In the genomic region with DNA sequence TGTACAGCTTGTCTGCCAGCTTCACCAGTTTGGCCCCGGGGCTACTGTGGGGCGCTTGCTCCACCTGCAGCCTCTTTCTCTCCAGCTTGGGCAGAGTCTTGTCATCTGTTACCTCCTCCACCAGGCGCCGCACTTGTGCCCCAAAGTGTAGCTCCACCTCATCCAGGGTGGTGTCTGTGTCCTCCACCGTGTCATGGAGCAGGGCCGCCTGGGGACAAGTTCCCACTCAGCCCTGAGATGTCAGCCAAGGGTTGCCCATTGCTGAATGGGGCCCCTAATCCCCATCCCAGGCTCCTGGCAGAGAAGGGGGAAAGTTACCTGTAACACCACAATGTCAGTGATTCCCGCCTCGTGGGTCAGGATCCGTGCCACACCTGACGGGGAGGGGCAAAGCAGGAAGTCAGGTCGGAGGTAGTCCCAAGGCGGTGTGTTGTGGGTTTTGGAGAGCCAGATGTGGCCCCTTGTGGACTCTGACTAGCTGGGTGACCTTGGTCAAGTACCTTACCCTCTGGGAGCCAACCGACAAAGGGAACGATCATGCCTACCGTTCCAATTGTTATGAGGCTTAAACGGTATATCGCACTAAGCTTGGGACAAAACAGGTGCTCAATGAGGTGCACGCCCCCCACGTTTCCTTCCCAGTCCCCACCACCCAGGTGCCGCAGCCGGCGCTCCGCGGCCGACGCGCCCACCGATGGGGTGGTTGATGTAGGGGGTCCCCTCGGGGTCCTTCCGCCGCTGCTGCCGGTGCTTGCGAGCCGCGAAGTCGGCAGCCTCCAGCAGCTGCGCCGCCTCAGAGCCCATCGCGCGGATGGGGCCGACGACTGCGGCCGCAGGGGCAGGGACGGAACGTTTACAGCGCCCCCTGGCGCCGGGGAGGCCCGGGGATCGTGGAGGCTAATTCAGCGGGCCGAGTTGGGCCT, we compare ENCODE assay signal across 1 cellular context.
A peak's percentile ranks its signal among the peaks of the same experiment; 100 is the strongest.
TF ChIP-seq lines count a peak whose summit lies in the region.

A gene with protein sequence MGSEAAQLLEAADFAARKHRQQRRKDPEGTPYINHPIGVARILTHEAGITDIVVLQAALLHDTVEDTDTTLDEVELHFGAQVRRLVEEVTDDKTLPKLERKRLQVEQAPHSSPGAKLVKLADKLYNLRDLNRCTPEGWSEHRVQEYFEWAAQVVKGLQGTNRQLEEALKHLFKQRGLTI (minus strand): TSS at position 813 of the 923 bp plus-strand sequence. CDS start 9 bp downstream, at position 804.

TF ChIP-seq in HepG2, 621 proteins besides CTCF, POLR2A, EP300 and RAD21 (continued from another document and continues in another):
- peak; percentile 65; the same call in 1 of the 2 replicates for TF ChIP-seq ZNF121 (CRISPR knock-in tag; IDR thresholded peaks at IDR 0.05)
- peak; percentile 91 for TF ChIP-seq FOXC1 (CRISPR knock-in tag; IDR thresholded peaks at IDR 0.05; ENCODE audit: borderline replicate concordance)
- peak; percentile 71 for TF ChIP-seq PHF21A (CRISPR knock-in tag; IDR thresholded peaks at IDR 0.05)
- 0 out of 2 replicates have a peak, but pooled peaks have one; percentile 56 for TF ChIP-seq IRX3 (CRISPR knock-in tag; IDR thresholded peaks at IDR 0.05; ENCODE audit: borderline replicate concordance, low read depth)
- TF ChIP-seq SP1 (IDR thresholded peaks at IDR 0.05): no peak
- TF ChIP-seq SP1 (CRISPR knock-in tag; IDR thresholded peaks at IDR 0.05): peak; percentile 45; the same call in 1 of the 2 replicates
- no peak for TF ChIP-seq NFRKB (IDR thresholded peaks at IDR 0.05)
- TF ChIP-seq ZNF713 (CRISPR knock-in tag; IDR thresholded peaks at IDR 0.05): 0 out of 2 replicates have a peak, but pooled peaks have one; percentile 32
- TF ChIP-seq NKX3-1 (CRISPR knock-in tag; IDR thresholded peaks at IDR 0.05): peak; percentile 70; the same call in 1 of the 2 replicates
- TF ChIP-seq ZNF883 (CRISPR knock-in tag; IDR thresholded peaks at IDR 0.05; ENCODE audit: not compliant biosample characterization): peak; percentile 30
- TF ChIP-seq, protein P1, sequence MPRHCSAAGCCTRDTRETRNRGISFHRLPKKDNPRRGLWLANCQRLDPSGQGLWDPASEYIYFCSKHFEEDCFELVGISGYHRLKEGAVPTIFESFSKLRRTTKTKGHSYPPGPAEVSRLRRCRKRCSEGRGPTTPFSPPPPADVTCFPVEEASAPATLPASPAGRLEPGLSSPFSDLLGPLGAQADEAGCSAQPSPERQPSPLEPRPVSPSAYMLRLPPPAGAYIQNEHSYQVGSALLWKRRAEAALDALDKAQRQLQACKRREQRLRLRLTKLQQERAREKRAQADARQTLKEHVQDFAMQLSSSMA (CRISPR knock-in tag; IDR thresholded peaks at IDR 0.05): no peak
- peak; percentile 89; the same call in 1 of the 2 replicates for TF ChIP-seq ZBTB7B (CRISPR knock-in tag; IDR thresholded peaks at IDR 0.05)
- TF ChIP-seq, protein P2, sequence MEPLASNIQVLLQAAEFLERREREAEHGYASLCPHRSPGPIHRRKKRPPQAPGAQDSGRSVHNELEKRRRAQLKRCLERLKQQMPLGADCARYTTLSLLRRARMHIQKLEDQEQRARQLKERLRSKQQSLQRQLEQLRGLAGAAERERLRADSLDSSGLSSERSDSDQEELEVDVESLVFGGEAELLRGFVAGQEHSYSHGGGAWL (CRISPR knock-in tag; IDR thresholded peaks at IDR 0.05): peak; percentile 83; the same call in 1 of the 2 replicates
- peak in 1 of 2 experiments; percentile 50; a peak in 2 of 4 replicates for TF ChIP-seq KLF16 (CRISPR knock-in tag; IDR thresholded peaks at IDR 0.05)
- TF ChIP-seq ZGPAT (CRISPR knock-in tag; IDR thresholded peaks at IDR 0.05): peak; percentile 84
- TF ChIP-seq, protein P3, sequence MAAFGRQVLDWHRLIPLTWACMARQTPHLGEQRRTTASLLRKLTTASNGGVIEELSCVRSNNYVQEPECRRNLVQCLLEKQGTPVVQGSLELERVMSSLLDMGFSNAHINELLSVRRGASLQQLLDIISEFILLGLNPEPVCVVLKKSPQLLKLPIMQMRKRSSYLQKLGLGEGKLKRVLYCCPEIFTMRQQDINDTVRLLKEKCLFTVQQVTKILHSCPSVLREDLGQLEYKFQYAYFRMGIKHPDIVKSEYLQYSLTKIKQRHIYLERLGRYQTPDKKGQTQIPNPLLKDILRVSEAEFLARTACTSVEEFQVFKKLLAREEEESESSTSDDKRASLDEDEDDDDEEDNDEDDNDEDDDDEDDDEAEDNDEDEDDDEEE (CRISPR knock-in tag; IDR thresholded peaks at IDR 0.05): no peak
- no peak for TF ChIP-seq RCOR2 (CRISPR knock-in tag; IDR thresholded peaks at IDR 0.05)
- TF ChIP-seq NFYB (CRISPR knock-in tag; IDR thresholded peaks at IDR 0.05): peak; percentile 13; the same call in 1 of the 2 replicates
- TF ChIP-seq PRPF4 (IDR thresholded peaks at IDR 0.05; ENCODE audit: low read depth, low read length, poor library complexity, severe bottlenecking): no peak
- TF ChIP-seq KAT7 (CRISPR knock-in tag; IDR thresholded peaks at IDR 0.05; ENCODE audit: borderline replicate concordance): peak; percentile 48; the same call in 1 of the 2 replicates
- TF ChIP-seq, protein P4, sequence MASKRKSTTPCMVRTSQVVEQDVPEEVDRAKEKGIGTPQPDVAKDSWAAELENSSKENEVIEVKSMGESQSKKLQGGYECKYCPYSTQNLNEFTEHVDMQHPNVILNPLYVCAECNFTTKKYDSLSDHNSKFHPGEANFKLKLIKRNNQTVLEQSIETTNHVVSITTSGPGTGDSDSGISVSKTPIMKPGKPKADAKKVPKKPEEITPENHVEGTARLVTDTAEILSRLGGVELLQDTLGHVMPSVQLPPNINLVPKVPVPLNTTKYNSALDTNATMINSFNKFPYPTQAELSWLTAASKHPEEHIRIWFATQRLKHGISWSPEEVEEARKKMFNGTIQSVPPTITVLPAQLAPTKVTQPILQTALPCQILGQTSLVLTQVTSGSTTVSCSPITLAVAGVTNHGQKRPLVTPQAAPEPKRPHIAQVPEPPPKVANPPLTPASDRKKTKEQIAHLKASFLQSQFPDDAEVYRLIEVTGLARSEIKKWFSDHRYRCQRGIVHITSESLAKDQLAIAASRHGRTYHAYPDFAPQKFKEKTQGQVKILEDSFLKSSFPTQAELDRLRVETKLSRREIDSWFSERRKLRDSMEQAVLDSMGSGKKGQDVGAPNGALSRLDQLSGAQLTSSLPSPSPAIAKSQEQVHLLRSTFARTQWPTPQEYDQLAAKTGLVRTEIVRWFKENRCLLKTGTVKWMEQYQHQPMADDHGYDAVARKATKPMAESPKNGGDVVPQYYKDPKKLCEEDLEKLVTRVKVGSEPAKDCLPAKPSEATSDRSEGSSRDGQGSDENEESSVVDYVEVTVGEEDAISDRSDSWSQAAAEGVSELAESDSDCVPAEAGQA (IDR thresholded peaks at IDR 0.05; ENCODE audit: low read depth): no peak
- TF ChIP-seq, protein P4 (CRISPR knock-in tag; IDR thresholded peaks at IDR 0.05; ENCODE audit: borderline replicate concordance): peak; percentile 33; the same call in 1 of the 2 replicates
- no peak; the same call in 1 of the 2 replicates for TF ChIP-seq FOXM1 (CRISPR knock-in tag; IDR thresholded peaks at IDR 0.05)
- TF ChIP-seq SSRP1 (CRISPR knock-in tag; IDR thresholded peaks at IDR 0.05): no peak
- TF ChIP-seq GABPB1 (CRISPR knock-in tag; IDR thresholded peaks at IDR 0.05): peak; percentile 89
- TF ChIP-seq TFDP2 (CRISPR knock-in tag; IDR thresholded peaks at IDR 0.05): peak; percentile 64
- TF ChIP-seq ZNF761 (CRISPR knock-in tag; conservative IDR thresholded peaks at IDR 0.05): no peak
- TF ChIP-seq NR2F2 (IDR thresholded peaks at IDR 0.05; ENCODE audit: borderline replicate concordance, low read depth): no peak; the same call in 1 of the 2 replicates
- peak; percentile 95 for TF ChIP-seq RBFOX2 (IDR thresholded peaks at IDR 0.05; ENCODE audit: low read depth, low read length)
- TF ChIP-seq ZNF646 (CRISPR knock-in tag; IDR thresholded peaks at IDR 0.05): no peak
- peak; percentile 95; the same call in 1 of the 2 replicates for TF ChIP-seq MTF2 (CRISPR knock-in tag; IDR thresholded peaks at IDR 0.05; ENCODE audit: borderline replicate concordance)
- peak; percentile 79; the same call in 1 of the 2 replicates for TF ChIP-seq MAF1 (CRISPR knock-in tag; IDR thresholded peaks at IDR 0.05; ENCODE audit: borderline replicate concordance)
- peak; percentile 83 for TF ChIP-seq TARDBP (CRISPR knock-in tag; IDR thresholded peaks at IDR 0.05)
- TF ChIP-seq, protein P5, sequence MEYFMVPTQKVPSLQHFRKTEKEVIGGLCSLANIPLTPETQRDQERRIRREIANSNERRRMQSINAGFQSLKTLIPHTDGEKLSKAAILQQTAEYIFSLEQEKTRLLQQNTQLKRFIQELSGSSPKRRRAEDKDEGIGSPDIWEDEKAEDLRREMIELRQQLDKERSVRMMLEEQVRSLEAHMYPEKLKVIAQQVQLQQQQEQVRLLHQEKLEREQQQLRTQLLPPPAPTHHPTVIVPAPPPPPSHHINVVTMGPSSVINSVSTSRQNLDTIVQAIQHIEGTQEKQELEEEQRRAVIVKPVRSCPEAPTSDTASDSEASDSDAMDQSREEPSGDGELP (IDR thresholded peaks at IDR 0.05; ENCODE audit: borderline replicate concordance, low read depth): peak; percentile 57; the same call in 1 of the 2 replicates
- no peak for TF ChIP-seq ATRX (CRISPR knock-in tag; IDR thresholded peaks at IDR 0.05; ENCODE audit: borderline replicate concordance)
- TF ChIP-seq AKAP8 (CRISPR knock-in tag; IDR thresholded peaks at IDR 0.05): peak; percentile 37; the same call in 1 of the 2 replicates
- TF ChIP-seq ZNF160 (CRISPR knock-in tag; IDR thresholded peaks at IDR 0.05): peak; percentile 6; the same call in 1 of the 2 replicates
- TF ChIP-seq ZNF331 (CRISPR knock-in tag; IDR thresholded peaks at IDR 0.05): peak; percentile 85
